26 cellular contexts compared by ENCODE assay signal in genomic region chr2:153196378-153197058, GRCh38.
"Had no signal": no experiment of that assay in that cellular context is flagged by ENCODE, and none has a peak within 500 bp of the region (broad histone marks: within the 10 kb centered on the region; RNA-seq: fewer than 3 reads in every experiment).

No MANE protein-coding gene starts in this region.

- H3K4me3 ChIP-seq: ascending aorta, body of pancreas, K562 had no signal

- H3K9me3 ChIP-seq: body of pancreas had no signal

- H3K4me1 ChIP-seq: ascending aorta, body of pancreas had no signal

- H3K4me3 Mint-ChIP-seq: activated CD8-positive, alpha-beta T cell treated with anti-CD3 and anti-CD28 coated beads, Interleukin-2, amount 10 ng/mL, durations not matched to agents 7 days and 5 days; activated naive CD4-positive, alpha-beta T cell treated with anti-CD3 and anti-CD28 coated beads, Interleukin-2, amount 50 U/mL, for 24 hours; T-helper 1 cell treated with Interleukin-12 subunit alpha and Interleukin-12 subunit beta and Interleukin-4 antibody, amounts not matched to agents 30 μg/mL and 1 μg/mL, for 36 hours had no signal

- DNase-seq: activated CD4-positive, alpha-beta T cell treated with anti-CD3 and anti-CD28 coated beads for 48 hours; activated CD4-positive, alpha-beta T cell treated with anti-CD3 and anti-CD28 coated beads, Interleukin-2, amount 50 U/mL, for 4 hours; activated CD4-positive, CD25-positive, alpha-beta regulatory T cell treated with anti-CD3 and anti-CD28 coated beads, Interleukin-2, amount 50 U/mL, for 72 hours; activated CD8-positive, alpha-beta memory T cell treated with anti-CD3 and anti-CD28 coated beads, Interleukin-2, amount 50 U/mL, for 48 hours; activated CD8-positive, alpha-beta T cell treated with anti-CD3 and anti-CD28 coated beads, Interleukin-2, amount 10 ng/mL, durations not matched to agents 7 days and 5 days; activated naive CD4-positive, alpha-beta T cell; activated T-cell treated with anti-CD3 and anti-CD28 coated beads, Interleukin-2, amount 50 U/mL, for 1 hour; body of pancreas; Karpas-422; MM.1S; NCI-H1105; NCI-H1436; NCI-H1694 treated with DMSO at 0.1 percent for 48 hours; NCI-H2029 treated with DMSO at 0.1 percent for 48 hours; NCI-H345; NCI-H510A; NCI-H526 treated with DMSO at 0.1 percent for 48 hours; NCI-H82; OCI-M1; RPMI8226; SHP77 had no signal

- H3K27ac ChIP-seq: ascending aorta, body of pancreas had no signal

- H3K36me3 ChIP-seq: ascending aorta had no signal

- ATAC-seq: activated CD8-positive, alpha-beta T cell treated with anti-CD3 and anti-CD28 coated beads, Interleukin-2, amount 10 ng/mL, durations not matched to agents 7 days and 5 days; body of pancreas; K562; Panc1 had no signal

- H3K27ac Mint-ChIP-seq: activated CD8-positive, alpha-beta T cell treated with anti-CD3 and anti-CD28 coated beads, Interleukin-2, amount 10 ng/mL, durations not matched to agents 7 days and 5 days; activated naive CD4-positive, alpha-beta T cell treated with anti-CD3 and anti-CD28 coated beads, Interleukin-2, amount 50 U/mL, for 24 hours; T-helper 1 cell treated with Interleukin-12 subunit alpha and Interleukin-12 subunit beta and Interleukin-4 antibody, amounts not matched to agents 30 μg/mL and 1 μg/mL, for 36 hours had no signal

- H3K27me3 Mint-ChIP-seq: activated naive CD4-positive, alpha-beta T cell treated with anti-CD3 and anti-CD28 coated beads, Interleukin-2, amount 50 U/mL, for 24 hours had no signal

- H3K4me1 Mint-ChIP-seq: activated naive CD4-positive, alpha-beta T cell treated with anti-CD3 and anti-CD28 coated beads, Interleukin-2, amount 50 U/mL, for 24 hours had no signal

- H3K27me3 ChIP-seq: ascending aorta, body of pancreas had no signal
